Comparison of ENCODE assay signal across 11 cellular contexts in the genomic region with DNA sequence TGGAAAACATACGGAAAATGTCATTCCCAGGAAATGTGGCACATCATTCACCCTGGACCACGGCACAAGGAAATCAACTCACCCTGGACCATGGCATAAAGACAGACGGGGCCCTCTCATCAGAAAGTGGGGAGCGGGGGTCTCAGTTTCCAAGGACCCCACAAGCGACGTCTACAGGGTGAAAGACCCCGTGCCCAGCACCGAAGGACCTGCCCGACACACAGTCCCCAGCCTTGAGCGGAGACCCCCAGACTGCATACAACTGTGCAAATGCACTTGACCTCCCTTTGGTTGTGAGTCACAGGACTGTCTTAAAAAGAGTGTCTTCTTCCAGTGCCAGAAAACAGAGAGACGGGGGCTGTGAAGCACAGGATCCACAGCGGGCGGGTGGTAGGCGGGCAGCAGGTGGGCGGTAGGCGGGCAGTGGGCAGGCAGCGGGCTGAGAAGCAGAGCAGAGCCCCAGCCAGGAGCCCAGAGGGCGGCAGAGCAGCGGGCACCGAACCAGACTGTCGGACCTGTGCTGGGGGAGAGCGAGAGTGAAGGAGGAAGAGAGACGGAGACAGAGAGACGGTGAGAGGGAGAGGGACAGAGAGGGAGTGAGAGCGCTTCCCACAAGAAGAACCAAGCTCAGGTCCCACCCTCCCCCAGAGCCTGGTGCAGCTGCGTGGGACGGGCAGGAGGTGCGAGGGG. TPM values are rescaled to one million over a fixed set of nuclear protein-coding genes. Genes with fewer than 3 reads are reported as not detected.
DNase-seq lines count a peak whose midpoint lies in the region; ATAC-seq and TF ChIP-seq lines count a peak whose summit lies in the region.
"Had no signal": no experiment of that assay in that cellular context is flagged by ENCODE, and none has a peak within 500 bp of the region (broad histone marks: within the 10 kb centered on the region; RNA-seq: fewer than 3 reads in every experiment).

No MANE protein-coding gene starts in this region.

- no peaks in the 10 kb centered on the region for H3K9me3 Mint-ChIP-seq in activated CD8-positive, alpha-beta T cell treated with anti-CD3 and anti-CD28 coated beads, Interleukin-2, amount 10 ng/mL, durations not matched to agents 7 days and 5 days (ENCODE audit: insufficient read depth)

- POLR2A ChIA-PET in HCT116 (lab: Charles Lee) = no interaction called here
- POLR2A ChIA-PET in activated CD8-positive, alpha-beta T cell treated with anti-CD3 and anti-CD28 coated beads, Interleukin-2, amount 10 ng/mL, durations not matched to agents 7 days and 5 days (lab: Charles Lee) = no interaction called here

- no peak overlapping the region for H3K4me3 ChIP-seq in HCT116 (replicated peaks in 1 of 2; ENCODE audit: low read depth in 1 of 2, low read length in 2 of 2)
- H3K4me3 ChIP-seq in sigmoid colon = no peak overlapping the region
- no peak overlapping the region for H3K4me3 ChIP-seq in thyroid gland (replicated peaks in 1 of 3)

- no peaks in the 10 kb centered on the region for H3K27me3 ChIP-seq in HCT116 (ENCODE audit: insufficient read depth, low read length)
- H3K27me3 ChIP-seq in sigmoid colon = no peaks in the 10 kb centered on the region
- no peaks in the 10 kb centered on the region for H3K27me3 ChIP-seq in thyroid gland
- H3K27me3 ChIP-seq in foreskin keratinocyte = no peaks in the 10 kb centered on the region

- H3K27me3 Mint-ChIP-seq in activated CD8-positive, alpha-beta T cell treated with anti-CD3 and anti-CD28 coated beads, Interleukin-2, amount 10 ng/mL, durations not matched to agents 7 days and 5 days (ENCODE audit: low read depth) = no peaks in the 10 kb centered on the region

- H3K9me3 ChIP-seq in HCT116 (ENCODE audit: control insufficient read depth in 1 of 2, insufficient read depth in 1 of 2, low read depth in 1 of 2, low read length in 2 of 2) (no peaks in the 10 kb centered on the region), sigmoid colon (no peaks in the 10 kb centered on the region), thyroid gland (no peaks in the 10 kb centered on the region)

- no peaks in the 10 kb centered on the region for H3K9me2 ChIP-seq in HCT116 (ENCODE audit: insufficient read depth)

- H4K20me1 ChIP-seq in HCT116 (ENCODE audit: insufficient read depth) = no peaks in the 10 kb centered on the region

- no peak for ATAC-seq in HCT116
- ATAC-seq in activated CD8-positive, alpha-beta T cell treated with anti-CD3 and anti-CD28 coated beads, Interleukin-2, amount 10 ng/mL, durations not matched to agents 7 days and 5 days = no peak
- no peak for ATAC-seq in left cardiac atrium
- no peak for ATAC-seq in HG03280 (IDR thresholded peaks at IDR 0.05; ENCODE audit: unreplicated experiment)
- no peak for ATAC-seq in foreskin keratinocyte

- DNase-seq in HCT116 (ENCODE audit: low read depth, low spot score) (no peak), left cardiac atrium (peak; percentile 14), sigmoid colon (peak; percentile 60), thyroid gland (no peak), MV-4-11 (lab: John Stamatoyannopoulos, UW) (no peak), foreskin keratinocyte (no peak)
- DNase-seq in activated CD8-positive, alpha-beta T cell treated with anti-CD3 and anti-CD28 coated beads, Interleukin-2, amount 10 ng/mL, durations not matched to agents 7 days and 5 days = no peak
- DNase-seq: effector CD4-positive, alpha-beta T cell; Kasumi-1; NCI-H69 had no signal

- no peak overlapping the region for H3K9ac ChIP-seq in HCT116 (ENCODE audit: low read length)

- no peak overlapping the region for H2AFZ ChIP-seq in HCT116 (ENCODE audit: low read depth, low read length, poor library complexity, severe bottlenecking)

- no peak for TF ChIP-seq EP300 in sigmoid colon (IDR thresholded peaks at IDR 0.05)

- BruUV-seq in HCT116 (replicated peaks; lab: Mats Ljungman, UMichigan) = no TSS peak

- intact Hi-C loops in HCT116 (cut with micrococcal nuclease) = no loop called here
- intact Hi-C loops in left cardiac atrium (cut with DNase I) = no loop called here
- intact Hi-C loops in sigmoid colon (cut with DNase I) = no loop called here
- intact Hi-C loops in thyroid gland (cut with DNase I) = no loop called here

- no peak overlapping the region for H3K4me2 ChIP-seq in HCT116 (ENCODE audit: low read length)

- CTCF ChIA-PET in HCT116 (lab: Charles Lee) = no interaction called here
- CTCF ChIA-PET in activated CD8-positive, alpha-beta T cell treated with anti-CD3 and anti-CD28 coated beads, Interleukin-2, amount 10 ng/mL, durations not matched to agents 7 days and 5 days (lab: Charles Lee) = no interaction called here

- H3K27ac Mint-ChIP-seq in activated CD8-positive, alpha-beta T cell treated with anti-CD3 and anti-CD28 coated beads, Interleukin-2, amount 10 ng/mL, durations not matched to agents 7 days and 5 days = peak overlapping the region; percentile 25

- TF ChIP-seq CTCF in HCT116 (IDR thresholded peaks at IDR 0.05 in 2 of 3, conservative IDR thresholded peaks at IDR 0.05 in 1 of 3; ENCODE audit: borderline replicate concordance in 1 of 3, insufficient read depth in 1 of 3, low read depth in 2 of 3, low read length in 2 of 3) = no peak
- TF ChIP-seq CTCF in sigmoid colon (IDR thresholded peaks at IDR 0.05) = no peak
- no peak for TF ChIP-seq CTCF in thyroid gland (IDR thresholded peaks at IDR 0.05)
- no peak for TF ChIP-seq CTCF in foreskin keratinocyte (conservative IDR thresholded peaks at IDR 0.05)

- H3K4me1 ChIP-seq in HCT116 (ENCODE audit: control insufficient read depth in 1 of 2, insufficient read depth in 2 of 2, low read length in 2 of 2) = peaks cover 0 to 13% of the 10 kb centered on the region in 2 experiments; a peak in 2 of 4 replicates
- peaks cover 0 to 63% (median 52%) of the 10 kb centered on the region in 4 donors for H3K4me1 ChIP-seq in sigmoid colon
- peaks cover 4 to 7% of the 10 kb centered on the region in 2 donors for H3K4me1 ChIP-seq in thyroid gland
- no peaks in the 10 kb centered on the region for H3K4me1 ChIP-seq in foreskin keratinocyte

- RAD21 ChIA-PET in HCT116 (lab: Charles Lee; ENCODE audit: low non-redundant PET in 1 of 2, low total read pairs in 2 of 2, uncharacterized antibody in 2 of 2, unreplicated experiment in 2 of 2) = no interaction called here

- H3K27ac ChIP-seq in HCT116 (ENCODE audit: low read depth, low read length) (0 out of 2 replicates have a peak overlapping the region, but pooled peaks have one; percentile 6), sigmoid colon (peak overlapping the region; percentile 63 to 83 (median 71)), thyroid gland (peak overlapping the region in 1 of 3 donors; percentile 38), foreskin keratinocyte (no peak overlapping the region)

- no peaks in the 10 kb centered on the region for H3K36me3 ChIP-seq in HCT116 (ENCODE audit: control insufficient read depth in 1 of 2, insufficient read depth in 2 of 2, low read length in 2 of 2)
- no peaks in the 10 kb centered on the region for H3K36me3 ChIP-seq in sigmoid colon
- no peaks in the 10 kb centered on the region for H3K36me3 ChIP-seq in thyroid gland

- TF ChIP-seq POLR2A in HCT116 (IDR thresholded peaks at IDR 0.05; ENCODE audit: borderline replicate concordance, extremely low read depth, insufficient read depth, insufficient read length) (no peak), sigmoid colon (IDR thresholded peaks at IDR 0.05) (no peak), thyroid gland (IDR thresholded peaks at IDR 0.05) (no peak)

- H3K36me3 Mint-ChIP-seq in activated CD8-positive, alpha-beta T cell treated with anti-CD3 and anti-CD28 coated beads, Interleukin-2, amount 10 ng/mL, durations not matched to agents 7 days and 5 days (ENCODE audit: low read depth) = peaks cover 21% of the 10 kb centered on the region

- TF ChIP-seq RAD21 in HCT116 (IDR thresholded peaks at IDR 0.05; ENCODE audit: low read depth) = no peak

- H3K79me2 ChIP-seq in HCT116 (ENCODE audit: insufficient read depth, low read length) = peaks cover 40% of the 10 kb centered on the region

- no peak overlapping the region for H3K4me3 Mint-ChIP-seq in activated CD8-positive, alpha-beta T cell treated with anti-CD3 and anti-CD28 coated beads, Interleukin-2, amount 10 ng/mL, durations not matched to agents 7 days and 5 days

- H3K4me1 Mint-ChIP-seq in activated CD8-positive, alpha-beta T cell treated with anti-CD3 and anti-CD28 coated beads, Interleukin-2, amount 10 ng/mL, durations not matched to agents 7 days and 5 days (ENCODE audit: low read depth) = peaks cover 14% of the 10 kb centered on the region

- 93 to 94% methylated on average over 28 of the region's 28 CpGs for WGBS in sigmoid colon, 2 donors
- 96% methylated on average over 27 to 28 of the region's 28 CpGs for WGBS in thyroid gland, 2 donors

TF ChIP-seq in HCT116, 20 proteins besides CTCF, POLR2A, EP300 and RAD21 (continues in another document):
- TF ChIP-seq CBX3 (IDR thresholded peaks at IDR 0.05; ENCODE audit: low read depth) = no peak
- TF ChIP-seq, protein P1, sequence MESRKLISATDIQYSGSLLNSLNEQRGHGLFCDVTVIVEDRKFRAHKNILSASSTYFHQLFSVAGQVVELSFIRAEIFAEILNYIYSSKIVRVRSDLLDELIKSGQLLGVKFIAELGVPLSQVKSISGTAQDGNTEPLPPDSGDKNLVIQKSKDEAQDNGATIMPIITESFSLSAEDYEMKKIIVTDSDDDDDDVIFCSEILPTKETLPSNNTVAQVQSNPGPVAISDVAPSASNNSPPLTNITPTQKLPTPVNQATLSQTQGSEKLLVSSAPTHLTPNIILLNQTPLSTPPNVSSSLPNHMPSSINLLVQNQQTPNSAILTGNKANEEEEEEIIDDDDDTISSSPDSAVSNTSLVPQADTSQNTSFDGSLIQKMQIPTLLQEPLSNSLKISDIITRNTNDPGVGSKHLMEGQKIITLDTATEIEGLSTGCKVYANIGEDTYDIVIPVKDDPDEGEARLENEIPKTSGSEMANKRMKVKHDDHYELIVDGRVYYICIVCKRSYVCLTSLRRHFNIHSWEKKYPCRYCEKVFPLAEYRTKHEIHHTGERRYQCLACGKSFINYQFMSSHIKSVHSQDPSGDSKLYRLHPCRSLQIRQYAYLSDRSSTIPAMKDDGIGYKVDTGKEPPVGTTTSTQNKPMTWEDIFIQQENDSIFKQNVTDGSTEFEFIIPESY (IDR thresholded peaks at IDR 0.05; ENCODE audit: extremely low read depth, insufficient replicate concordance, low read length) = no peak
- no peak for TF ChIP-seq EGR1 (IDR thresholded peaks at IDR 0.05; ENCODE audit: low read depth)
- TF ChIP-seq ZFX (IDR thresholded peaks at IDR 0.05) = no peak

RNA-seq across cellular contexts. Expression of a gene that starts 30.4 kb away (rescaled TPM):
- total RNA-seq in HCT116 (2021; ENCODE audit: unreplicated experiment) (18.6 TPM), left cardiac atrium (10 to 100 TPM; 19.9 to 20.1 TPM), sigmoid colon (10 to 100 TPM; 15.0 to 22.4 (median 17.8) TPM), thyroid gland (10 to 100 TPM; 22.3 to 32.3 (median 25.5) TPM), foreskin keratinocyte (7.7 and 9.2 TPM in 2 replicates)
- polyA plus RNA-seq in HCT116 (2012) = 14.8 and 15.2 TPM in 2 replicates
- total RNA-seq in activated CD8-positive, alpha-beta T cell treated with anti-CD3 and anti-CD28 coated beads, Interleukin-2, amount 10 ng/mL, durations not matched to agents 7 days and 5 days = 10 to 100 TPM; 36.9 to 39.3 TPM
- polyA plus RNA-seq in sigmoid colon (10 to 100 TPM in 1 of 3 donors, 1 to 10 TPM in 2; 4.2 to 16.9 (median 5.4) TPM), foreskin keratinocyte (4.1 and 4.8 TPM in 2 replicates)

Comparison
In these comparisons a context has a peak if more than half of its experiments do, and no peak if none do; other contexts are left out.
1. DNase-seq: peak in left cardiac atrium (single experiment) and sigmoid colon (single experiment); none in HCT116 (single experiment), activated CD8-positive, alpha-beta T cell treated with anti-CD3 and anti-CD28 coated beads, Interleukin-2, amount 10 ng/mL, durations not matched to agents 7 days and 5 days (single experiment), thyroid gland (0 of 2), MV-4-11 (single experiment) and foreskin keratinocyte (0 of 2).